Comparison of ENCODE assay signal across 34 cellular contexts in genomic region chr10:98713586-98713985, GRCh38.
"Had no signal": no experiment of that assay in that cellular context is flagged by ENCODE, and none has a peak within 500 bp of the region (broad histone marks: within the 10 kb centered on the region; RNA-seq: fewer than 3 reads in every experiment).

No MANE protein-coding gene starts in this region.

- DNase-seq: activated effector memory CD4-positive, alpha-beta T cell treated with anti-CD3 and anti-CD28 coated beads, Interleukin-2, amount 50 U/mL, for 16 hours; activated effector memory CD4-positive, alpha-beta T cell treated with Interleukin-2 at 50 U/mL for 16 hours; activated gamma-delta T cell; activated gamma-delta T cell treated with Interleukin-2 at 50 U/mL for 16 hours; activated naive CD4-positive, alpha-beta T cell; activated naive CD4-positive, alpha-beta T cell treated with anti-CD3 and anti-CD28 coated beads for 36 hours; activated naive CD4-positive, alpha-beta T cell treated with anti-CD3 and anti-CD28 coated beads, Interleukin-2, amount 10 ng/mL, durations not matched to agents 7 days and 5 days; activated naive CD4-positive, alpha-beta T cell treated with anti-CD3 and anti-CD28 coated beads, Interleukin-2, amount 50 U/mL, for 16 hours; activated naive CD4-positive, alpha-beta T cell treated with Interleukin-2 at 50 U/mL for 16 hours; activated naive CD8-positive, alpha-beta T cell treated with anti-CD3 and anti-CD28 coated beads for 36 hours; activated naive CD8-positive, alpha-beta T cell treated with anti-CD3 and anti-CD28 coated beads, Interleukin-2, amount 10 ng/mL, durations not matched to agents 7 days and 5 days; activated naive CD8-positive, alpha-beta T cell treated with anti-CD3 and anti-CD28 coated beads, Interleukin-2, amount 50 U/mL, for 24 hours; activated T-cell treated with anti-CD3 and anti-CD28 coated beads, Interleukin-2, amount 50 U/mL, for 1 hour; activated T-cell treated with anti-CD3 and anti-CD28 coated beads, Interleukin-2, amount 50 U/mL, for 24 hours; activated T-cell treated with anti-CD3 and anti-CD28 coated beads, Interleukin-2, amount 50 U/mL, for 4 hours; activated T-cell treated with anti-CD3 and anti-CD28 coated beads, Interleukin-2, amount 50 U/mL, for 48 hours; activated T-cell treated with anti-CD3 and anti-CD28 coated beads, Interleukin-2, amount 50 U/mL, for 72 hours; adrenal gland; amniotic stem cell; amygdala; anterior cingulate cortex; aorta; body of pancreas; brain microvascular endothelial cell; caudate nucleus; central memory CD4-positive, alpha-beta T cell; cerebellar nuclear complex had no signal

- H3K27me3 ChIP-seq: adrenal gland, ascending aorta, body of pancreas, brain microvascular endothelial cell, breast epithelium, cardiac muscle cell had no signal

- FAIRE-seq: astrocyte, bronchial epithelial cell had no signal

- H3K4me3 ChIP-seq: adrenal gland, ascending aorta, body of pancreas, breast epithelium, cardiac muscle cell had no signal

- H3K9me3 ChIP-seq: adrenal gland, ascending aorta, body of pancreas, breast epithelium had no signal

- H3K4me1 ChIP-seq: adrenal gland, ascending aorta, body of pancreas, breast epithelium had no signal

- H3K36me3 ChIP-seq: adrenal gland, ascending aorta, brain microvascular endothelial cell, breast epithelium, cardiac muscle cell had no signal

- H3K27ac ChIP-seq: adrenal gland, ascending aorta, body of pancreas, brain microvascular endothelial cell, breast epithelium, cardiac muscle cell had no signal

- ATAC-seq: activated naive CD4-positive, alpha-beta T cell treated with anti-CD3 and anti-CD28 coated beads, Interleukin-2, amount 50 U/mL, for 72 hours; activated naive CD8-positive, alpha-beta T cell treated with anti-CD3 and anti-CD28 coated beads, Interleukin-2, amount 50 U/mL, for 24 hours; activated T-cell treated with anti-CD3 and anti-CD28 coated beads, Interleukin-2, amount 50 U/mL, for 4 hours; activated T-cell treated with anti-CD3 and anti-CD28 coated beads, Interleukin-2, amount 50 U/mL, for 72 hours; activated T-helper 17 cell treated with anti-CD3 and anti-CD28 coated beads, Interleukin-2, amount 50 U/mL, for 72 hours; body of pancreas had no signal
